In genomic region chr10:129971381-129972144, GRCh38 we compare ENCODE assay signal across 1 cellular context.
TF ChIP-seq lines count a peak whose summit lies in the region.

No MANE protein-coding gene starts in this region.

TF ChIP-seq in HepG2, 621 proteins besides CTCF, POLR2A, EP300 and RAD21 (continued from another document and continues in another):
- TF ChIP-seq MYPOP (CRISPR knock-in tag; IDR thresholded peaks at IDR 0.05) (peak; percentile 97), ZZZ3 (CRISPR knock-in tag; IDR thresholded peaks at IDR 0.05; ENCODE audit: borderline replicate concordance) (no peak), RBM22 (optimal IDR thresholded peaks at IDR 0.05; ENCODE audit: low read length) (no peak), IKZF5 (CRISPR knock-in tag; IDR thresholded peaks at IDR 0.05) (no peak), ZNF841 (CRISPR knock-in tag; IDR thresholded peaks at IDR 0.05; ENCODE audit: borderline replicate concordance) (no peak), PRDM10 (CRISPR knock-in tag; IDR thresholded peaks at IDR 0.05; ENCODE audit: low read depth) (no peak), ZNF431 (CRISPR knock-in tag; IDR thresholded peaks at IDR 0.05; ENCODE audit: borderline replicate concordance, low read depth) (no peak), CENPBD1 (CRISPR knock-in tag; IDR thresholded peaks at IDR 0.05; ENCODE audit: borderline replicate concordance, low read depth) (no peak), DMTF1 (CRISPR knock-in tag; IDR thresholded peaks at IDR 0.05) (no peak), CCDC6 (CRISPR knock-in tag; IDR thresholded peaks at IDR 0.05) (no peak), ZNF263 (CRISPR knock-in tag; IDR thresholded peaks at IDR 0.05) (0 out of 2 replicates have a peak, but pooled peaks have one; percentile 45), ZNF777 (CRISPR knock-in tag; IDR thresholded peaks at IDR 0.05) (peak; percentile 40; the same call in 1 of the 2 replicates), ZNF510 (CRISPR knock-in tag; IDR thresholded peaks at IDR 0.05; ENCODE audit: low read depth) (no peak), RXRB (CRISPR knock-in tag; IDR thresholded peaks at IDR 0.05; ENCODE audit: borderline replicate concordance) (no peak), ZNF468 (CRISPR knock-in tag; IDR thresholded peaks at IDR 0.05) (no peak), MTF2 (CRISPR knock-in tag; IDR thresholded peaks at IDR 0.05; ENCODE audit: borderline replicate concordance) (0 out of 2 replicates have a peak, but pooled peaks have one; percentile 31), ZNF75D (CRISPR knock-in tag; IDR thresholded peaks at IDR 0.05; ENCODE audit: borderline replicate concordance) (no peak), PATZ1 (CRISPR knock-in tag; IDR thresholded peaks at IDR 0.05) (peak; percentile 43), HNRNPLL (IDR thresholded peaks at IDR 0.05; ENCODE audit: low read depth, low read length, poor library complexity, severe bottlenecking) (peak; percentile 76), ZNF800 (CRISPR knock-in tag; IDR thresholded peaks at IDR 0.05) (no peak), HMGXB4 (CRISPR knock-in tag; IDR thresholded peaks at IDR 0.05; ENCODE audit: borderline replicate concordance in 1 of 2, low read depth in 1 of 2) (0 out of 4 replicates have a peak, but pooled peaks of 1 of the 2 experiments have one; percentile 34), KMT2A (CRISPR knock-in tag; IDR thresholded peaks at IDR 0.05) (no peak), ZBTB14 (CRISPR knock-in tag; IDR thresholded peaks at IDR 0.05) (peak; percentile 70), DNMT3B (CRISPR knock-in tag; conservative IDR thresholded peaks at IDR 0.05) (no peak), ZNF891 (CRISPR knock-in tag; IDR thresholded peaks at IDR 0.05) (no peak), SKI (IDR thresholded peaks at IDR 0.05; ENCODE audit: partially characterized antibody) (peak; percentile 19), ZNF414 (CRISPR knock-in tag; IDR thresholded peaks at IDR 0.05) (no peak), ELK4 (CRISPR knock-in tag; IDR thresholded peaks at IDR 0.05; ENCODE audit: borderline replicate concordance) (no peak), TBL1XR1 (IDR thresholded peaks at IDR 0.05; ENCODE audit: borderline replicate concordance, low read length, partially characterized antibody) (no peak), ZNF33A (CRISPR knock-in tag; IDR thresholded peaks at IDR 0.05; ENCODE audit: borderline replicate concordance) (no peak)
